In genomic region chr3:117611242-117611641, GRCh38 we compare ENCODE assay signal across 32 cellular contexts.
DNase-seq lines count a peak whose midpoint lies in the region; ATAC-seq, FAIRE-seq and TF ChIP-seq lines count a peak whose summit lies in the region.
"Had no signal": no experiment of that assay in that cellular context is flagged by ENCODE, and none has a peak within 500 bp of the region (broad histone marks: within the 10 kb centered on the region; RNA-seq: fewer than 3 reads in every experiment).

No MANE protein-coding gene starts in this region.

- DNase-seq in DMS 273 treated with DMSO at 0.1 percent for 48 hours (lab: John Stamatoyannopoulos, UW) (peak; percentile 55), NCI-H1436 (lab: John Stamatoyannopoulos, UW) (peak; percentile 73), NCI-H524 treated with DMSO at 0.1 percent for 48 hours (lab: John Stamatoyannopoulos, UW) (peak; percentile 81), glutamatergic neuron (no peak), T-cell (no peak), frontal cortex (ENCODE audit: low spot score in 2 of 2) (no peak)
- DNase-seq in activated T-cell treated with anti-CD3 and anti-CD28 coated beads, Interleukin-2, amount 50 U/mL, for 48 hours: no peak
- DNase-seq: activated CD4-positive, alpha-beta T cell treated with anti-CD3 and anti-CD28 coated beads, Interleukin-2, amount 10 ng/mL, durations not matched to agents 24 days and 14 days; activated effector memory CD4-positive, alpha-beta T cell treated with anti-CD3 and anti-CD28 coated beads, Interleukin-2, amount 50 U/mL, for 16 hours; activated naive CD8-positive, alpha-beta T cell treated with anti-CD3 and anti-CD28 coated beads for 36 hours; anterior cingulate cortex; C1 segment of cervical spinal cord; Caco-2; dorsolateral prefrontal cortex; esophagus squamous epithelium; foreskin keratinocyte; heart right ventricle; KBM-7; left ventricle myocardium inferior; NCI-H2107; Right ventricle myocardium superior; small intestine; stimulated activated naive B cell treated with anti-CD40 and anti-IgM and Interleukin-4, amounts not matched to agents 10 μg/mL and 1 μg/mL and 100 μg/mL, for 72 hours; substantia nigra; T-helper 9 cell; upper lobe of right lung had no signal

- no peaks in the 10 kb centered on the region for H3K36me3 Mint-ChIP-seq in glutamatergic neuron (ENCODE audit: unreplicated experiment)
- H3K36me3 Mint-ChIP-seq in T-cell: no peaks in the 10 kb centered on the region
- H3K36me3 Mint-ChIP-seq: activated naive CD8-positive, alpha-beta T cell treated with anti-CD3 and anti-CD28 coated beads for 36 hours; stimulated activated naive B cell treated with anti-CD40 and anti-IgM and Interleukin-4, amounts not matched to agents 10 μg/mL and 1 μg/mL and 100 μg/mL, for 72 hours had no signal

- no peak for TF ChIP-seq CTCF in glutamatergic neuron (IDR thresholded peaks at IDR 0.05; ENCODE audit: partially characterized antibody, unreplicated experiment)

- ATAC-seq in HG03095 (IDR thresholded peaks at IDR 0.05; ENCODE audit: unreplicated experiment) (no peak), T-cell (replicated peaks in 1 of 4) (no peak)
- ATAC-seq: foreskin keratinocyte; heart right ventricle; Panc1; stimulated activated naive B cell treated with anti-CD40 and anti-IgM and Interleukin-4, amounts not matched to agents 10 μg/mL and 1 μg/mL and 100 μg/mL, for 72 hours; upper lobe of right lung had no signal

- peak overlapping the region; percentile 3 for H3K27ac Mint-ChIP-seq in glutamatergic neuron (ENCODE audit: unreplicated experiment)
- no peak overlapping the region for H3K27ac Mint-ChIP-seq in T-cell
- H3K27ac Mint-ChIP-seq: activated CD4-positive, alpha-beta T cell treated with anti-CD3 and anti-CD28 coated beads, Interleukin-2, amount 10 ng/mL, durations not matched to agents 24 days and 14 days; activated naive CD8-positive, alpha-beta T cell treated with anti-CD3 and anti-CD28 coated beads for 36 hours; stimulated activated naive B cell treated with anti-CD40 and anti-IgM and Interleukin-4, amounts not matched to agents 10 μg/mL and 1 μg/mL and 100 μg/mL, for 72 hours had no signal

- H3K27me3 Mint-ChIP-seq in glutamatergic neuron (ENCODE audit: unreplicated experiment) (peaks cover 4% of the 10 kb centered on the region), T-cell (no peaks in the 10 kb centered on the region)
- H3K27me3 Mint-ChIP-seq: activated CD4-positive, alpha-beta T cell treated with anti-CD3 and anti-CD28 coated beads, Interleukin-2, amount 10 ng/mL, durations not matched to agents 24 days and 14 days; activated naive CD8-positive, alpha-beta T cell treated with anti-CD3 and anti-CD28 coated beads for 36 hours; stimulated activated naive B cell treated with anti-CD40 and anti-IgM and Interleukin-4, amounts not matched to agents 10 μg/mL and 1 μg/mL and 100 μg/mL, for 72 hours had no signal

- H3K4me3 Mint-ChIP-seq in glutamatergic neuron (ENCODE audit: unreplicated experiment) (no peak overlapping the region), T-cell (no peak overlapping the region)
- H3K4me3 Mint-ChIP-seq: activated CD4-positive, alpha-beta T cell treated with anti-CD3 and anti-CD28 coated beads, Interleukin-2, amount 10 ng/mL, durations not matched to agents 24 days and 14 days; activated naive CD8-positive, alpha-beta T cell treated with anti-CD3 and anti-CD28 coated beads for 36 hours; stimulated activated naive B cell treated with anti-CD40 and anti-IgM and Interleukin-4, amounts not matched to agents 10 μg/mL and 1 μg/mL and 100 μg/mL, for 72 hours had no signal

- POLR2A ChIA-PET in T-cell (lab: Charles Lee): interaction anchor here in 1 of 2 donors (0.6 kb wide), 1 partner anchor 23 kb away, joined by 4 read pairs; no protein-coding TSS in a partner anchor

- H3K4me1 Mint-ChIP-seq in glutamatergic neuron (ENCODE audit: low read depth, unreplicated experiment): peaks cover 22% of the 10 kb centered on the region
- H3K4me1 Mint-ChIP-seq in T-cell: no peaks in the 10 kb centered on the region
- H3K4me1 Mint-ChIP-seq: activated CD4-positive, alpha-beta T cell treated with anti-CD3 and anti-CD28 coated beads, Interleukin-2, amount 10 ng/mL, durations not matched to agents 24 days and 14 days; activated naive CD8-positive, alpha-beta T cell treated with anti-CD3 and anti-CD28 coated beads for 36 hours; stimulated activated naive B cell treated with anti-CD40 and anti-IgM and Interleukin-4, amounts not matched to agents 10 μg/mL and 1 μg/mL and 100 μg/mL, for 72 hours had no signal

- no peak for FAIRE-seq in frontal cortex (lab: Jason Lieb, UNC)
- FAIRE-seq: endometrium, GM19239, H1, keratinocyte, small intestine had no signal

- H3K9me3 Mint-ChIP-seq in glutamatergic neuron (ENCODE audit: unreplicated experiment): no peaks in the 10 kb centered on the region
- peaks cover 7 to 19% (median 17%) of the 10 kb centered on the region in 3 donors for H3K9me3 Mint-ChIP-seq in T-cell

- CTCF ChIA-PET in T-cell (lab: Charles Lee): no interaction called here

Comparison
In these comparisons a context has a peak if more than half of its experiments do, and no peak if none do; other contexts are left out.
1. DNase-seq: peak in DMS 273 treated with DMSO at 0.1 percent for 48 hours (single experiment), NCI-H1436 (single experiment) and NCI-H524 treated with DMSO at 0.1 percent for 48 hours (single experiment); none in glutamatergic neuron (single experiment), T-cell (0 of 34), activated T-cell treated with anti-CD3 and anti-CD28 coated beads, Interleukin-2, amount 50 U/mL, for 48 hours (0 of 2) and frontal cortex (0 of 2).